1 cellular context compared by ENCODE assay signal in the genomic region with DNA sequence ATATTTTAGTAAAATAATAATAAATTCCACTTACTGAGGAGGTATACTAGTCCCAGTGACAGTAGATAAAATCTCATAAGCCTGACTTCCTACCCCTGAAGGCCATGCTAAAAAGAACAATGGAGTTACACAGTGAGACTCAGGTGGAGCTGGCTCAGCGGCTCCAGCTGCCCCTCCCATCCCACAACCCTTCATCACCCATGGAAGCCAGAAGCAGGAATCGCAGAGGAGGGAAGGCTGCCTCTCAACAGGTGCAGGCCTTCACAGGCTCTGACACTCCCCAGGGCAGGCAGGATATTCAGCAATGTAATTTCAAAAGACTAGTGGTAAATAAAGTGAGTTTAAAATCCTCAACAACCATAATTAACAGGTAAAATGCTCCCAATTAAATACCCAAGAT.
TF ChIP-seq lines count a peak whose summit lies in the region.

No MANE protein-coding gene starts in this region.

TF ChIP-seq in GM23338, 12 proteins besides CTCF, POLR2A, EP300 and RAD21 (continued from another document):
- TF ChIP-seq, protein P1, sequence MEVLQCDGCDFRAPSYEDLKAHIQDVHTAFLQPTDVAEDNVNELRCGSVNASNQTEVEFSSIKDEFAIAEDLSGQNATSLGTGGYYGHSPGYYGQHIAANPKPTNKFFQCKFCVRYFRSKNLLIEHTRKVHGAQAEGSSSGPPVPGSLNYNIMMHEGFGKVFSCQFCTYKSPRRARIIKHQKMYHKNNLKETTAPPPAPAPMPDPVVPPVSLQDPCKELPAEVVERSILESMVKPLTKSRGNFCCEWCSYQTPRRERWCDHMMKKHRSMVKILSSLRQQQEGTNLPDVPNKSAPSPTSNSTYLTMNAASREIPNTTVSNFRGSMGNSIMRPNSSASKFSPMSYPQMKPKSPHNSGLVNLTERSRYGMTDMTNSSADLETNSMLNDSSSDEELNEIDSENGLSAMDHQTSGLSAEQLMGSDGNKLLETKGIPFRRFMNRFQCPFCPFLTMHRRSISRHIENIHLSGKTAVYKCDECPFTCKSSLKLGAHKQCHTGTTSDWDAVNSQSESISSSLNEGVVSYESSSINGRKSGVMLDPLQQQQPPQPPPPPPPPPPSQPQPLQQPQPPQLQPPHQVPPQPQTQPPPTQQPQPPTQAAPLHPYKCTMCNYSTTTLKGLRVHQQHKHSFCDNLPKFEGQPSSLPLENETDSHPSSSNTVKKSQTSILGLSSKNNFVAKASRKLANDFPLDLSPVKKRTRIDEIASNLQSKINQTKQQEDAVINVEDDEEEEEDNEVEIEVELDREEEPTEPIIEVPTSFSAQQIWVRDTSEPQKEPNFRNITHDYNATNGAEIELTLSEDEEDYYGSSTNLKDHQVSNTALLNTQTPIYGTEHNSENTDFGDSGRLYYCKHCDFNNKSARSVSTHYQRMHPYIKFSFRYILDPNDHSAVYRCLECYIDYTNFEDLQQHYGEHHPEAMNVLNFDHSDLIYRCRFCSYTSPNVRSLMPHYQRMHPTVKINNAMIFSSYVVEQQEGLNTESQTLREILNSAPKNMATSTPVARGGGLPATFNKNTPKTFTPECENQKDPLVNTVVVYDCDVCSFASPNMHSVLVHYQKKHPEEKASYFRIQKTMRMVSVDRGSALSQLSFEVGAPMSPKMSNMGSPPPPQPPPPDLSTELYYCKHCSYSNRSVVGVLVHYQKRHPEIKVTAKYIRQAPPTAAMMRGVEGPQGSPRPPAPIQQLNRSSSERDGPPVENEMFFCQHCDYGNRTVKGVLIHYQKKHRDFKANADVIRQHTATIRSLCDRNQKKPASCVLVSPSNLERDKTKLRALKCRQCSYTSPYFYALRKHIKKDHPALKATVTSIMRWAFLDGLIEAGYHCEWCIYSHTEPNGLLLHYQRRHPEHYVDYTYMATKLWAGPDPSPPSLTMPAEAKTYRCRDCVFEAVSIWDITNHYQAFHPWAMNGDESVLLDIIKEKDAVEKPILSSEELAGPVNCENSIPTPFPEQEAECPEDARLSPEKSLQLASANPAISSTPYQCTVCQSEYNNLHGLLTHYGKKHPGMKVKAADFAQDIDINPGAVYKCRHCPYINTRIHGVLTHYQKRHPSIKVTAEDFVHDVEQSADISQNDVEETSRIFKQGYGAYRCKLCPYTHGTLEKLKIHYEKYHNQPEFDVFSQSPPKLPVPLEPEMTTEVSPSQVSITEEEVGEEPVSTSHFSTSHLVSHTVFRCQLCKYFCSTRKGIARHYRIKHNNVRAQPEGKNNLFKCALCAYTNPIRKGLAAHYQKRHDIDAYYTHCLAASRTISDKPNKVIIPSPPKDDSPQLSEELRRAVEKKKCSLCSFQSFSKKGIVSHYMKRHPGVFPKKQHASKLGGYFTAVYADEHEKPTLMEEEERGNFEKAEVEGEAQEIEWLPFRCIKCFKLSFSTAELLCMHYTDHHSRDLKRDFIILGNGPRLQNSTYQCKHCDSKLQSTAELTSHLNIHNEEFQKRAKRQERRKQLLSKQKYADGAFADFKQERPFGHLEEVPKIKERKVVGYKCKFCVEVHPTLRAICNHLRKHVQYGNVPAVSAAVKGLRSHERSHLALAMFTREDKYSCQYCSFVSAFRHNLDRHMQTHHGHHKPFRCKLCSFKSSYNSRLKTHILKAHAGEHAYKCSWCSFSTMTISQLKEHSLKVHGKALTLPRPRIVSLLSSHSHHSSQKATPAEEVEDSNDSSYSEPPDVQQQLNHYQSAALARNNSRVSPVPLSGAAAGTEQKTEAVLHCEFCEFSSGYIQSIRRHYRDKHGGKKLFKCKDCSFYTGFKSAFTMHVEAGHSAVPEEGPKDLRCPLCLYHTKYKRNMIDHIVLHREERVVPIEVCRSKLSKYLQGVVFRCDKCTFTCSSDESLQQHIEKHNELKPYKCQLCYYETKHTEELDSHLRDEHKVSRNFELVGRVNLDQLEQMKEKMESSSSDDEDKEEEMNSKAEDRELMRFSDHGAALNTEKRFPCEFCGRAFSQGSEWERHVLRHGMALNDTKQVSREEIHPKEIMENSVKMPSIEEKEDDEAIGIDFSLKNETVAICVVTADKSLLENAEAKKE (CRISPR knock-in tag; IDR thresholded peaks at IDR 0.05), result no peak
- TF ChIP-seq ZNF331 (CRISPR knock-in tag; IDR thresholded peaks at IDR 0.05; ENCODE audit: low read depth) (no peak), ZNF114 (CRISPR knock-in tag; IDR thresholded peaks at IDR 0.05) (no peak), EZH2phosphoT487 (IDR thresholded peaks at IDR 0.05; ENCODE audit: unreplicated experiment) (no peak), JUNB (IDR thresholded peaks at IDR 0.05; ENCODE audit: unreplicated experiment) (no peak)
- TF ChIP-seq, protein P2, sequence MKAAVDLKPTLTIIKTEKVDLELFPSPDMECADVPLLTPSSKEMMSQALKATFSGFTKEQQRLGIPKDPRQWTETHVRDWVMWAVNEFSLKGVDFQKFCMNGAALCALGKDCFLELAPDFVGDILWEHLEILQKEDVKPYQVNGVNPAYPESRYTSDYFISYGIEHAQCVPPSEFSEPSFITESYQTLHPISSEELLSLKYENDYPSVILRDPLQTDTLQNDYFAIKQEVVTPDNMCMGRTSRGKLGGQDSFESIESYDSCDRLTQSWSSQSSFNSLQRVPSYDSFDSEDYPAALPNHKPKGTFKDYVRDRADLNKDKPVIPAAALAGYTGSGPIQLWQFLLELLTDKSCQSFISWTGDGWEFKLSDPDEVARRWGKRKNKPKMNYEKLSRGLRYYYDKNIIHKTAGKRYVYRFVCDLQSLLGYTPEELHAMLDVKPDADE (IDR thresholded peaks at IDR 0.05), result no peak
